ENCODE assay signal across 24 cellular contexts in genomic region chr16:559411-560207, GRCh38. TPM values are rescaled to one million over a fixed set of nuclear protein-coding genes. Genes with fewer than 3 reads are reported as not detected.
DNase-seq lines count a peak whose midpoint lies in the region; ATAC-seq and TF ChIP-seq lines count a peak whose summit lies in the region.
"Had no signal": no experiment of that assay in that cellular context is flagged by ENCODE, and none has a peak within 500 bp of the region (broad histone marks: within the 10 kb centered on the region; RNA-seq: fewer than 3 reads in every experiment).

No MANE protein-coding gene starts in this region.

- no peak overlapping the region for H3K9ac ChIP-seq in neural progenitor cell
- H3K9ac ChIP-seq: parathyroid adenoma had no signal

- H3K27me3 Mint-ChIP-seq in effector memory CD8-positive, alpha-beta T cell, result peaks cover 5 to 26% of the 10 kb centered on the region in 2 donors
- peaks cover 24% of the 10 kb centered on the region for H3K27me3 Mint-ChIP-seq in neural progenitor cell (ENCODE audit: insufficient read depth, low read depth)

- no peak overlapping the region for H2AFZ ChIP-seq in neural progenitor cell (replicated peaks)
- H2AFZ ChIP-seq: parathyroid adenoma had no signal

- no peak overlapping the region for H3K4me3 ChIP-seq in HEK293 (ENCODE audit: low read depth, low read length)
- peak overlapping the region; percentile 31 for H3K4me3 ChIP-seq in neural progenitor cell
- H3K4me3 ChIP-seq: upper lobe of left lung had no signal

- H3K4me3 Mint-ChIP-seq in effector memory CD8-positive, alpha-beta T cell, result peak overlapping the region; percentile 41 to 48
- H3K4me3 Mint-ChIP-seq in neural progenitor cell, result no peak overlapping the region
- H3K4me3 Mint-ChIP-seq: activated CD8-positive, alpha-beta T cell treated with anti-CD3 and anti-CD28 coated beads, Interleukin-2, amount 10 ng/mL, durations not matched to agents 7 days and 5 days; activated naive CD8-positive, alpha-beta T cell treated with anti-CD3 and anti-CD28 coated beads, Interleukin-2, amount 10 ng/mL, durations not matched to agents 7 days and 5 days; stimulated activated naive CD8-positive, alpha-beta T cell treated with anti-CD3 and anti-CD28 coated beads, Interleukin-15, Interleukin-2, amounts not matched to agents 100 ng/mL and 50 ng/mL, for 24 hours had no signal

- no peaks in the 10 kb centered on the region for H3K9me3 Mint-ChIP-seq in effector memory CD8-positive, alpha-beta T cell
- H3K9me3 Mint-ChIP-seq in neural progenitor cell, result peaks cover 2% of the 10 kb centered on the region
- H3K9me3 Mint-ChIP-seq: activated naive CD8-positive, alpha-beta T cell treated with anti-CD3 and anti-CD28 coated beads, Interleukin-2, amount 10 ng/mL, durations not matched to agents 7 days and 5 days; brain; stimulated activated naive CD8-positive, alpha-beta T cell treated with anti-CD3 and anti-CD28 coated beads, Interleukin-15, Interleukin-2, amounts not matched to agents 100 ng/mL and 50 ng/mL, for 24 hours; T-cell had no signal

- peaks cover 10% of the 10 kb centered on the region for H4K20me1 ChIP-seq in neural progenitor cell (ENCODE audit: low read depth)

- CTCF ChIA-PET in HEK293 (lab: Yijun Ruan, JAX), result no interaction called here

- H3K27me3 ChIP-seq in neural progenitor cell, result peaks cover 70% of the 10 kb centered on the region

- DNase-seq in D341Med (ENCODE audit: low spot score) (peak; percentile 51), neural progenitor cell (ENCODE audit: low spot score) (no peak), epidermal melanocyte (ENCODE audit: insufficient read length, low spot score) (no peak), NAMALWA (ENCODE audit: low spot score) (no peak)
- no peak for DNase-seq in effector memory CD8-positive, alpha-beta T cell
- DNase-seq: activated CD8-positive, alpha-beta T cell treated with anti-CD3 and anti-CD28 coated beads, Interleukin-2, amount 10 ng/mL, durations not matched to agents 7 days and 5 days; activated naive CD8-positive, alpha-beta T cell treated with anti-CD3 and anti-CD28 coated beads, Interleukin-2, amount 10 ng/mL, durations not matched to agents 7 days and 5 days; activated T-cell treated with anti-CD3 and anti-CD28 coated beads, Interleukin-2, amount 50 U/mL, for 48 hours; Calu3; cortex of kidney; erythroblast; left ventricle myocardium superior; NCI-H146; NCI-H226; NK-92 treated with Interleukin-12 subunit alpha and Interleukin-12 subunit beta, amount 100 ng/mL, for 24 hours; stimulated activated CD4-positive, alpha-beta T cell treated with anti-CD3 and anti-CD28 coated beads, Interleukin-1b, Interleukin-23, amount 100 ng/mL, for 48 hours; T-cell; upper lobe of left lung had no signal

- H3F3A ChIP-seq in neural progenitor cell (ENCODE audit: low read depth), result peaks cover 8% of the 10 kb centered on the region

- H3K4me1 Mint-ChIP-seq in effector memory CD8-positive, alpha-beta T cell (ENCODE audit: low read depth in 2 of 2), result peaks cover 0 to 2% of the 10 kb centered on the region in 2 donors
- peaks cover 7% of the 10 kb centered on the region for H3K4me1 Mint-ChIP-seq in neural progenitor cell
- H3K4me1 Mint-ChIP-seq: activated naive CD8-positive, alpha-beta T cell treated with anti-CD3 and anti-CD28 coated beads, Interleukin-2, amount 10 ng/mL, durations not matched to agents 7 days and 5 days; brain had no signal

- H3K4me1 ChIP-seq in HEK293 (ENCODE audit: control insufficient read depth, insufficient read depth, low read length) (no peaks in the 10 kb centered on the region; the same call in 1 of the 2 replicates), neural progenitor cell (peaks cover 5% of the 10 kb centered on the region)

- POLR2A ChIA-PET in HEK293 (lab: Yijun Ruan, JAX), result no interaction called here

- no peak overlapping the region for H3K27ac Mint-ChIP-seq in effector memory CD8-positive, alpha-beta T cell
- no peak overlapping the region for H3K27ac Mint-ChIP-seq in neural progenitor cell
- H3K27ac Mint-ChIP-seq: activated CD8-positive, alpha-beta T cell treated with anti-CD3 and anti-CD28 coated beads, Interleukin-2, amount 10 ng/mL, durations not matched to agents 7 days and 5 days; activated naive CD8-positive, alpha-beta T cell treated with anti-CD3 and anti-CD28 coated beads, Interleukin-2, amount 10 ng/mL, durations not matched to agents 7 days and 5 days; brain; stimulated activated naive CD8-positive, alpha-beta T cell treated with anti-CD3 and anti-CD28 coated beads, Interleukin-15, Interleukin-2, amounts not matched to agents 100 ng/mL and 50 ng/mL, for 24 hours; T-cell had no signal

- ATAC-seq in effector memory CD8-positive, alpha-beta T cell (replicated peaks), result no peak
- ATAC-seq in GM21825 (IDR thresholded peaks at IDR 0.05; ENCODE audit: unreplicated experiment), result no peak
- ATAC-seq: activated CD8-positive, alpha-beta T cell treated with anti-CD3 and anti-CD28 coated beads, Interleukin-2, amount 10 ng/mL, durations not matched to agents 7 days and 5 days; T-cell had no signal

- H3K9me3 ChIP-seq in HEK293 (ENCODE audit: control insufficient read depth, insufficient read depth, low read depth, low read length) (no peaks in the 10 kb centered on the region), neural progenitor cell (ENCODE audit: low read depth) (no peaks in the 10 kb centered on the region)
- H3K9me3 ChIP-seq: upper lobe of left lung had no signal

- H3K27ac ChIP-seq in HEK293 (ENCODE audit: extremely low read depth, low read depth, low read length) (no peak overlapping the region), neural progenitor cell (no peak overlapping the region)
- H3K27ac ChIP-seq: parathyroid adenoma, upper lobe of left lung had no signal

- H3K36me3 ChIP-seq in HEK293 (ENCODE audit: control insufficient read depth in 2 of 2, insufficient read depth in 1 of 2, low read length in 2 of 2), result no peaks in the 10 kb centered on the region
- H3K36me3 ChIP-seq in neural progenitor cell, result no peaks in the 10 kb centered on the region
- H3K36me3 ChIP-seq: upper lobe of left lung had no signal

- no peaks in the 10 kb centered on the region for H3K36me3 Mint-ChIP-seq in effector memory CD8-positive, alpha-beta T cell (ENCODE audit: insufficient read depth)
- no peaks in the 10 kb centered on the region for H3K36me3 Mint-ChIP-seq in neural progenitor cell
- H3K36me3 Mint-ChIP-seq: activated naive CD8-positive, alpha-beta T cell treated with anti-CD3 and anti-CD28 coated beads, Interleukin-2, amount 10 ng/mL, durations not matched to agents 7 days and 5 days; brain; T-cell had no signal

- peak overlapping the region; percentile 72 for H3K4me2 ChIP-seq in neural progenitor cell

- H3K79me2 ChIP-seq in neural progenitor cell (ENCODE audit: low read depth), result no peaks in the 10 kb centered on the region
- H3K79me2 ChIP-seq: parathyroid adenoma had no signal

- TF ChIP-seq CTCF in HEK293 (tag by site-specific recombination; IDR thresholded peaks at IDR 0.05), result 0 out of 2 replicates have a peak, but pooled peaks have one; percentile 19
- no peak for TF ChIP-seq CTCF in neural progenitor cell (IDR thresholded peaks at IDR 0.05)

TF ChIP-seq in HEK293, 187 proteins besides CTCF, POLR2A, EP300 and RAD21 (continues in another document):
- TF ChIP-seq ZNF398 (tag by site-specific recombination; IDR thresholded peaks at IDR 0.05), result peak; percentile 51; the same call in 1 of the 2 replicates
- TF ChIP-seq AEBP2 (tag by site-specific recombination; IDR thresholded peaks at IDR 0.05; ENCODE audit: borderline replicate concordance), result no peak
- 0 out of 2 replicates have a peak, but pooled peaks have one; percentile 39 for TF ChIP-seq SP3 (tag by site-specific recombination; IDR thresholded peaks at IDR 0.05)
- no peak for TF ChIP-seq ZNF544 (tag by site-specific recombination; IDR thresholded peaks at IDR 0.05)
- peak; percentile 61 for TF ChIP-seq SP2 (tag by site-specific recombination; IDR thresholded peaks at IDR 0.05)
- TF ChIP-seq ZNF157 (tag by site-specific recombination; IDR thresholded peaks at IDR 0.05), result no peak

RNA-seq across cellular contexts. Expression of gene PRR35, which starts 0.6 kb away (rescaled TPM):
- not detected in 2 replicates for total RNA-seq in neural progenitor cell (ENCODE audit: low replicate concordance)
- total RNA-seq: activated CD8-positive, alpha-beta T cell treated with anti-CD3 and anti-CD28 coated beads, Interleukin-2, amount 10 ng/mL, durations not matched to agents 7 days and 5 days; activated naive CD8-positive, alpha-beta T cell treated with anti-CD3 and anti-CD28 coated beads, Interleukin-2, amount 10 ng/mL, durations not matched to agents 7 days and 5 days; Calu3; frontal cortex; left ventricle myocardium superior; T-cell; upper lobe of left lung had no signal

RNA-seq across cellular contexts. Expression of gene NHLRC4, which starts 7.2 kb away (rescaled TPM):
- 0.28 TPM in 1 of 2 replicates, not detected in the other for total RNA-seq in neural progenitor cell (ENCODE audit: low replicate concordance)
- total RNA-seq: Calu3 had no signal

RNA-seq across cellular contexts. Expression of gene PIGQ, which starts 10.2 kb away (rescaled TPM):
- total RNA-seq in neural progenitor cell (ENCODE audit: low replicate concordance), result 16.1 and 60.7 TPM in 2 replicates

RNA-seq across cellular contexts. Expression of gene RAB40C, which starts 30.3 kb away (rescaled TPM):
- 6.0 and 30.0 TPM in 2 replicates for total RNA-seq in neural progenitor cell (ENCODE audit: low replicate concordance)

RNA-seq across cellular contexts. Expression of gene CAPN15, which starts 32.1 kb away (rescaled TPM):
- total RNA-seq in neural progenitor cell (ENCODE audit: low replicate concordance), result 6.8 and 41.0 TPM in 2 replicates
